10 cellular contexts compared by ENCODE assay signal in genomic region chr20:5845686-5846651, GRCh38.
DNase-seq lines count a peak whose midpoint lies in the region; ATAC-seq, FAIRE-seq and TF ChIP-seq lines count a peak whose summit lies in the region.
"Had no signal": no experiment of that assay in that cellular context is flagged by ENCODE, and none has a peak within 500 bp of the region (broad histone marks: within the 10 kb centered on the region; RNA-seq: fewer than 3 reads in every experiment).

No MANE protein-coding gene starts in this region.

- no peak overlapping the region for H3K27ac Mint-ChIP-seq in neural progenitor cell

- H3K27ac ChIP-seq in neural progenitor cell: no peak overlapping the region

- FAIRE-seq in frontal cortex (lab: Jason Lieb, UNC): no peak

- peaks cover 4% of the 10 kb centered on the region for H3K4me1 ChIP-seq in neural progenitor cell

- peaks cover 11% of the 10 kb centered on the region for H3K4me1 Mint-ChIP-seq in neural progenitor cell

- H3K9me3 ChIP-seq in neural progenitor cell (ENCODE audit: low read depth): no peaks in the 10 kb centered on the region

- no peak overlapping the region for H3K4me3 Mint-ChIP-seq in neural progenitor cell
- H3K4me3 Mint-ChIP-seq: activated T-cell treated with anti-CD3 and anti-CD28 coated beads, Interleukin-2, amount 50 U/mL, for 4 hours had no signal

- H3K9me3 Mint-ChIP-seq in neural progenitor cell: no peaks in the 10 kb centered on the region
- H3K9me3 Mint-ChIP-seq: activated T-cell treated with anti-CD3 and anti-CD28 coated beads, Interleukin-2, amount 50 U/mL, for 4 hours had no signal

- H3K27me3 Mint-ChIP-seq in neural progenitor cell (ENCODE audit: insufficient read depth, low read depth): peaks cover 6% of the 10 kb centered on the region

- no peak for ATAC-seq in GM18502 (IDR thresholded peaks at IDR 0.05; ENCODE audit: poor library complexity, unreplicated experiment)
- no peak for ATAC-seq in esophagus mucosa
- ATAC-seq: activated T-cell treated with anti-CD3 and anti-CD28 coated beads, Interleukin-2, amount 50 U/mL, for 4 hours had no signal

- H3K4me3 ChIP-seq in cardiac fibroblast (replicated peaks in 1 of 2; ENCODE audit: low read depth in 2 of 2, low read length in 2 of 2) (no peak overlapping the region), neural progenitor cell (no peak overlapping the region)
- H3K4me3 ChIP-seq: skin epidermis had no signal

- H3F3A ChIP-seq in neural progenitor cell (ENCODE audit: low read depth): no peaks in the 10 kb centered on the region

- H3K79me2 ChIP-seq in neural progenitor cell (ENCODE audit: low read depth): no peaks in the 10 kb centered on the region

- H3K9ac ChIP-seq in neural progenitor cell: no peak overlapping the region

- H3K36me3 ChIP-seq in neural progenitor cell: no peaks in the 10 kb centered on the region

- no peaks in the 10 kb centered on the region for H3K27me3 ChIP-seq in neural progenitor cell

- DNase-seq in DMS79 treated with DMSO at 0.1 percent for 48 hours (lab: John Stamatoyannopoulos, UW) (peak; percentile 35), NCI-H1930 (lab: John Stamatoyannopoulos, UW) (peak; percentile 6 to 62), cardiac fibroblast (ENCODE audit: low read depth in 2 of 2) (peak; percentile 53 to 83), neural progenitor cell (ENCODE audit: low spot score) (peak; percentile 28), GOT3 (lab: John Stamatoyannopoulos, UW) (no peak), frontal cortex (ENCODE audit: low spot score in 2 of 2) (no peak)
- DNase-seq: activated T-cell treated with anti-CD3 and anti-CD28 coated beads, Interleukin-2, amount 50 U/mL, for 4 hours had no signal

- TF ChIP-seq CTCF in cardiac fibroblast (IDR thresholded peaks at IDR 0.05; ENCODE audit: low read depth, low read length): no peak
- TF ChIP-seq CTCF in neural progenitor cell (IDR thresholded peaks at IDR 0.05): no peak

- H3K36me3 Mint-ChIP-seq in neural progenitor cell: no peaks in the 10 kb centered on the region

- no peak overlapping the region for H3K4me2 ChIP-seq in neural progenitor cell

- no peaks in the 10 kb centered on the region for H4K20me1 ChIP-seq in neural progenitor cell (ENCODE audit: low read depth)

- H2AFZ ChIP-seq in neural progenitor cell (replicated peaks): no peak overlapping the region

Comparison
In these comparisons a context has a peak if more than half of its experiments do, and no peak if none do; other contexts are left out.
1. DNase-seq: peak in DMS79 treated with DMSO at 0.1 percent for 48 hours (single experiment), NCI-H1930 (2 of 2), cardiac fibroblast (2 of 2) and neural progenitor cell (single experiment); none in GOT3 (single experiment) and frontal cortex (0 of 2).